In genomic region chr21:31711745-31712144, GRCh38 we compare ENCODE assay signal across 19 cellular contexts.
"Had no signal": no experiment of that assay in that cellular context is flagged by ENCODE, and none has a peak within 500 bp of the region (broad histone marks: within the 10 kb centered on the region; RNA-seq: fewer than 3 reads in every experiment).

No MANE protein-coding gene starts in this region.

- H3K9me3 ChIP-seq: gastrocnemius medialis, ovary, psoas muscle, spleen, thoracic aorta, tibial nerve, upper lobe of left lung had no signal

- DNase-seq: dorsolateral prefrontal cortex; effector CD4-positive, alpha-beta T cell; gastrocnemius medialis; head of caudate nucleus; kidney; natural killer cell; occipital lobe; ovary; posterior cingulate gyrus; psoas muscle; right cardiac atrium; spleen; stimulated activated naive B cell treated with anti-CD40 and anti-IgM and Interleukin-4, amounts not matched to agents 10 μg/mL and 1 μg/mL and 100 μg/mL, for 72 hours; upper lobe of left lung had no signal

- H3K36me3 Mint-ChIP-seq: natural killer cell had no signal

- H3K27me3 Mint-ChIP-seq: memory B cell; stimulated activated naive B cell treated with anti-CD40 and anti-IgM and Interleukin-4, amounts not matched to agents 10 μg/mL and 1 μg/mL and 100 μg/mL, for 72 hours; stimulated activated naive CD8-positive, alpha-beta T cell treated with anti-CD3 and anti-CD28 coated beads, Interleukin-15, Interleukin-2, amounts not matched to agents 100 ng/mL and 50 ng/mL, for 24 hours had no signal

- H3K4me3 Mint-ChIP-seq: natural killer cell; stimulated activated naive B cell treated with anti-CD40 and anti-IgM and Interleukin-4, amounts not matched to agents 10 μg/mL and 1 μg/mL and 100 μg/mL, for 72 hours; stimulated activated naive CD8-positive, alpha-beta T cell treated with anti-CD3 and anti-CD28 coated beads, Interleukin-15, Interleukin-2, amounts not matched to agents 100 ng/mL and 50 ng/mL, for 24 hours had no signal

- ATAC-seq: gastrocnemius medialis; left lobe of liver; natural killer cell; right cardiac atrium; stimulated activated naive B cell treated with anti-CD40 and anti-IgM and Interleukin-4, amounts not matched to agents 10 μg/mL and 1 μg/mL and 100 μg/mL, for 72 hours had no signal

- H3K9me3 Mint-ChIP-seq: memory B cell; natural killer cell; stimulated activated naive B cell treated with anti-CD40 and anti-IgM and Interleukin-4, amounts not matched to agents 10 μg/mL and 1 μg/mL and 100 μg/mL, for 72 hours; stimulated activated naive CD8-positive, alpha-beta T cell treated with anti-CD3 and anti-CD28 coated beads, Interleukin-15, Interleukin-2, amounts not matched to agents 100 ng/mL and 50 ng/mL, for 24 hours had no signal

- H3K27ac Mint-ChIP-seq: natural killer cell; stimulated activated naive CD8-positive, alpha-beta T cell treated with anti-CD3 and anti-CD28 coated beads, Interleukin-15, Interleukin-2, amounts not matched to agents 100 ng/mL and 50 ng/mL, for 24 hours had no signal
